ENCODE assay signal across 17 cellular contexts in the genomic region with DNA sequence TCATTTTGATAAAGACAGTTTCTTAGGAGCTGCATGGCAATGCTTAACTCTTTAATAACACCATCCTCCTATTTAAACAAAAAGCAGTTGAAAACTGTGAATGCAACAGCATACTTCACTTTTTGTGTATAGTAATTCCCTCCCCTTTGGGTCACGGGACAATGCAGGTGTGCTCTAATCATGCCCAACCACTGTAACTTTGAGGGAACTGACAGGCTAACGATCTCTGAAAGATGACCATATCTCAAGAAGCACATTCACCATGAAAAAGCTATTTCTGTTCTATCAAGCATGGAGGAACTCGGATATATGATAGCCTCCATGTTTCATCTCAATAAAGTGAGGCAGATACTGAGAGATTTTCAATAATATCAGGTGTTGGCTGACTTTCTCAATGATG.
DNase-seq lines count a peak whose midpoint lies in the region; ATAC-seq and TF ChIP-seq lines count a peak whose summit lies in the region.
"Had no signal": no experiment of that assay in that cellular context is flagged by ENCODE, and none has a peak within 500 bp of the region (broad histone marks: within the 10 kb centered on the region; RNA-seq: fewer than 3 reads in every experiment).

No MANE protein-coding gene starts in this region.

- no peak for TF ChIP-seq CTCF in mesothelial cell of epicardium (IDR thresholded peaks at IDR 0.05; ENCODE audit: unreplicated experiment)

- DNase-seq in activated CD8-positive, alpha-beta memory T cell treated with anti-CD3 and anti-CD28 coated beads, Interleukin-2, amount 50 U/mL, for 4 hours, result no peak
- DNase-seq in mesothelial cell of epicardium (ENCODE audit: low spot score in 2 of 2, unreplicated experiment in 2 of 2) (no peak), NCI-H2029 treated with DMSO at 0.1 percent for 48 hours (lab: John Stamatoyannopoulos, UW) (no peak)
- DNase-seq: activated CD4-positive, alpha-beta T cell treated with anti-CD3 and anti-CD28 coated beads, Interleukin-2, amount 50 U/mL, for 48 hours; activated naive CD4-positive, alpha-beta T cell; DMS79 treated with DMSO at 0.1 percent for 48 hours; kidney; retina; stimulated activated CD4-positive, alpha-beta T cell treated with anti-CD3 and anti-CD28 coated beads, Interleukin-4, amount 100 ng/mL, for 1 hour; T-helper 17 cell had no signal

- peak; percentile 61 for ATAC-seq in GM18519 (IDR thresholded peaks at IDR 0.05; ENCODE audit: low FRiP score, unreplicated experiment)
- peak; percentile 77 for ATAC-seq in GM21381 (IDR thresholded peaks at IDR 0.05; ENCODE audit: unreplicated experiment)
- peak; percentile 68 for ATAC-seq in HG02938 (IDR thresholded peaks at IDR 0.05; ENCODE audit: unreplicated experiment)
- ATAC-seq in HG03460 (IDR thresholded peaks at IDR 0.05; ENCODE audit: unreplicated experiment), result peak; percentile 78
- no peak for ATAC-seq in HG03439 (IDR thresholded peaks at IDR 0.05; ENCODE audit: unreplicated experiment)
- ATAC-seq: gastroesophageal sphincter, T-helper 17 cell had no signal

- no peaks in the 10 kb centered on the region for H3K4me1 Mint-ChIP-seq in mesothelial cell of epicardium
- H3K4me1 Mint-ChIP-seq: T-helper 17 cell had no signal

- peaks cover 14% of the 10 kb centered on the region for H3K36me3 Mint-ChIP-seq in mesothelial cell of epicardium

- no peak overlapping the region for H3K4me3 Mint-ChIP-seq in mesothelial cell of epicardium
- H3K4me3 Mint-ChIP-seq: stimulated activated naive CD8-positive, alpha-beta T cell treated with anti-CD3 and anti-CD28 coated beads, Interleukin-15, Interleukin-2, amounts not matched to agents 100 ng/mL and 50 ng/mL, for 24 hours; T-helper 17 cell had no signal

- H3K27me3 Mint-ChIP-seq in mesothelial cell of epicardium (ENCODE audit: low read depth), result no peaks in the 10 kb centered on the region
- H3K27me3 Mint-ChIP-seq: stimulated activated naive CD8-positive, alpha-beta T cell treated with anti-CD3 and anti-CD28 coated beads, Interleukin-15, Interleukin-2, amounts not matched to agents 100 ng/mL and 50 ng/mL, for 24 hours; T-helper 17 cell had no signal

- no peak overlapping the region for H3K27ac Mint-ChIP-seq in mesothelial cell of epicardium
- H3K27ac Mint-ChIP-seq: stimulated activated naive CD8-positive, alpha-beta T cell treated with anti-CD3 and anti-CD28 coated beads, Interleukin-15, Interleukin-2, amounts not matched to agents 100 ng/mL and 50 ng/mL, for 24 hours; T-helper 17 cell had no signal

- H3K9me3 Mint-ChIP-seq in mesothelial cell of epicardium, result peaks cover 7% of the 10 kb centered on the region
- H3K9me3 Mint-ChIP-seq: stimulated activated naive CD8-positive, alpha-beta T cell treated with anti-CD3 and anti-CD28 coated beads, Interleukin-15, Interleukin-2, amounts not matched to agents 100 ng/mL and 50 ng/mL, for 24 hours had no signal
